8 cellular contexts compared by ENCODE assay signal in genomic region chr6:96391776-96392175, GRCh38.
A peak's percentile ranks its signal among the peaks of the same experiment; 100 is the strongest.
DNase-seq lines count a peak whose midpoint lies in the region; ATAC-seq and TF ChIP-seq lines count a peak whose summit lies in the region.

No MANE protein-coding gene starts in this region.

- H3K27me3 ChIP-seq in HAP-1 (ENCODE audit: low read depth), result no peaks in the 10 kb centered on the region
- H3K27me3 ChIP-seq in foreskin keratinocyte, result no peaks in the 10 kb centered on the region
- H3K27me3 ChIP-seq in thyroid gland, result no peaks in the 10 kb centered on the region
- H3K27me3 ChIP-seq in brain microvascular endothelial cell (replicated peaks), result no peaks in the 10 kb centered on the region
- H3K27me3 ChIP-seq in gastroesophageal sphincter, result no peaks in the 10 kb centered on the region

- intact Hi-C loops in thyroid gland (cut with DNase I), result no loop called here

- no peak overlapping the region for H3K4me3 ChIP-seq in HAP-1
- H3K4me3 ChIP-seq in thyroid gland (replicated peaks in 1 of 3), result no peak overlapping the region
- H3K4me3 ChIP-seq in brain microvascular endothelial cell (ENCODE audit: low read depth, low read length), result no peak overlapping the region
- H3K4me3 ChIP-seq in gastroesophageal sphincter, result no peak overlapping the region

- H3K4me1 ChIP-seq in HAP-1 (peaks cover 9% of the 10 kb centered on the region), foreskin keratinocyte (no peaks in the 10 kb centered on the region), thyroid gland (no peaks in the 10 kb centered on the region), gastroesophageal sphincter (peaks cover 0 to 6% (median 0%) of the 10 kb centered on the region in 3 donors)

- ATAC-seq in foreskin keratinocyte (peak; percentile 23), gastroesophageal sphincter (no peak)

- H3K27ac ChIP-seq in foreskin keratinocyte (no peak overlapping the region), thyroid gland (no peak overlapping the region), brain microvascular endothelial cell (no peak overlapping the region), gastroesophageal sphincter (no peak overlapping the region)

- WGBS in thyroid gland, 2 donors, result 1 to 2% methylated on average over 8 of the region's 8 CpGs
- WGBS in gastroesophageal sphincter (ENCODE audit: low coverage in 1 of 2), 2 donors, result 0% methylated on average over 3 to 7 of the region's 8 CpGs

- H3K9me3 ChIP-seq in HAP-1 (no peaks in the 10 kb centered on the region), thyroid gland (no peaks in the 10 kb centered on the region), gastroesophageal sphincter (no peaks in the 10 kb centered on the region)

- TF ChIP-seq CTCF in foreskin keratinocyte (conservative IDR thresholded peaks at IDR 0.05), result no peak
- TF ChIP-seq CTCF in thyroid gland (IDR thresholded peaks at IDR 0.05), result no peak
- no peak for TF ChIP-seq CTCF in brain microvascular endothelial cell (IDR thresholded peaks at IDR 0.05; ENCODE audit: low read depth, low read length, missing control alignments)
- TF ChIP-seq CTCF in gastroesophageal sphincter (IDR thresholded peaks at IDR 0.05), result no peak

- no peak for TF ChIP-seq EP300 in gastroesophageal sphincter (IDR thresholded peaks at IDR 0.05)

- DNase-seq in ACHN (peak; percentile 36), HAP-1 (ENCODE audit: low spot score in 2 of 2) (peak; percentile 73 to 77), NCI-H2227 treated with DMSO at 0.1 percent for 48 hours (lab: John Stamatoyannopoulos, UW) (peak; percentile 72), foreskin keratinocyte (no peak), thyroid gland (peak; percentile 74 to 76), brain microvascular endothelial cell (no peak), germinal center (ENCODE audit: low spot score) (no peak)

- in situ Hi-C loops in ACHN (cut with HindIII; ENCODE audit: low pct_ligation_motif_present, low pct_unique_long_range_greater_than_20kb, low sequenced_read_pairs), result no loop called here
- in situ Hi-C loops in HAP-1 (cut with MboI; ENCODE audit: low sequenced_read_pairs), result no loop called here
- in situ Hi-C loops in brain microvascular endothelial cell (cut with HindIII; ENCODE audit: low pct_ligation_motif_present, low sequenced_read_pairs), result no loop called here

- H3K36me3 ChIP-seq in HAP-1 (replicated peaks), result no peaks in the 10 kb centered on the region
- H3K36me3 ChIP-seq in thyroid gland, result no peaks in the 10 kb centered on the region
- no peaks in the 10 kb centered on the region for H3K36me3 ChIP-seq in brain microvascular endothelial cell (replicated peaks)
- no peaks in the 10 kb centered on the region for H3K36me3 ChIP-seq in gastroesophageal sphincter

- TF ChIP-seq POLR2A in thyroid gland (IDR thresholded peaks at IDR 0.05) (no peak), gastroesophageal sphincter (IDR thresholded peaks at IDR 0.05) (no peak)

Comparison
In these comparisons a context has a peak if more than half of its experiments do, and no peak if none do; other contexts are left out.
1. DNase-seq: peak in ACHN (single experiment), HAP-1 (2 of 2), NCI-H2227 treated with DMSO at 0.1 percent for 48 hours (single experiment) and thyroid gland (2 of 2); none in foreskin keratinocyte (0 of 2), brain microvascular endothelial cell (single experiment) and germinal center (single experiment).